12 cellular contexts compared by ENCODE assay signal in genomic region chr16:89009343-89010209, GRCh38. TPM values are rescaled to one million over a fixed set of nuclear protein-coding genes. Genes with fewer than 3 reads are reported as not detected.
DNase-seq lines count a peak whose midpoint lies in the region; ATAC-seq, FAIRE-seq and TF ChIP-seq lines count a peak whose summit lies in the region.
"Had no signal": no experiment of that assay in that cellular context is flagged by ENCODE, and none has a peak within 500 bp of the region (broad histone marks: within the 10 kb centered on the region; RNA-seq: fewer than 3 reads in every experiment).

No MANE protein-coding gene starts in this region.

- H3K9me3 Mint-ChIP-seq in activated naive CD4-positive, alpha-beta T cell treated with anti-CD3 and anti-CD28 coated beads, Interleukin-2, amount 10 ng/mL, durations not matched to agents 7 days and 5 days: peaks cover 8% of the 10 kb centered on the region

- POLR2A ChIA-PET in A549 (lab: Yijun Ruan, JAX): no interaction called here

- 26% methylated on average over 15 of the region's 17 CpGs for WGBS in A549 (ENCODE audit: missing lambda C conversion rate)

- no peak overlapping the region for H3K27ac Mint-ChIP-seq in activated naive CD4-positive, alpha-beta T cell treated with anti-CD3 and anti-CD28 coated beads, Interleukin-2, amount 10 ng/mL, durations not matched to agents 7 days and 5 days

- no peaks in the 10 kb centered on the region for H3K4me1 Mint-ChIP-seq in activated naive CD4-positive, alpha-beta T cell treated with anti-CD3 and anti-CD28 coated beads, Interleukin-2, amount 10 ng/mL, durations not matched to agents 7 days and 5 days

- ATAC-seq in A549 (no peak), left lung (peak; percentile 60), HG03097 (IDR thresholded peaks at IDR 0.05; ENCODE audit: low FRiP score, unreplicated experiment) (no peak), GM21717 (IDR thresholded peaks at IDR 0.05; ENCODE audit: unreplicated experiment) (no peak), GM21619 (IDR thresholded peaks at IDR 0.05; ENCODE audit: unreplicated experiment) (no peak)

- intact Hi-C loops in left lung (cut with DNase I): no loop called here

- H3K27ac ChIP-seq in A549: no peak overlapping the region
- H3K27ac ChIP-seq in left lung: no peak overlapping the region

- no peak for DNase-seq in A549 (ENCODE audit: low read depth in 1 of 2, low spot score in 1 of 2)
- peak; percentile 26 for DNase-seq in HT-29 (ENCODE audit: low spot score)
- DNase-seq in activated naive CD4-positive, alpha-beta T cell treated with anti-CD3 and anti-CD28 coated beads, Interleukin-2, amount 10 ng/mL, durations not matched to agents 7 days and 5 days: peak; percentile 71
- peak in 1 of 2 donors; percentile 48 for DNase-seq in left lung
- no peak for DNase-seq in NCI-H187 (lab: John Stamatoyannopoulos, UW)
- DNase-seq: Calu3, NCI-H2171 treated with DMSO at 0.1 percent for 48 hours had no signal

- no peaks in the 10 kb centered on the region for H3K36me3 Mint-ChIP-seq in activated naive CD4-positive, alpha-beta T cell treated with anti-CD3 and anti-CD28 coated beads, Interleukin-2, amount 10 ng/mL, durations not matched to agents 7 days and 5 days
- H3K36me3 Mint-ChIP-seq: brain had no signal

- H3K27me3 ChIP-seq in left lung: peaks cover 0 to 61% of the 10 kb centered on the region in 2 donors

- no peak overlapping the region for H3K4me3 ChIP-seq in A549
- no peak overlapping the region for H3K4me3 ChIP-seq in left lung

- TF ChIP-seq CTCF in A549 (IDR thresholded peaks at IDR 0.05): no peak
- TF ChIP-seq CTCF in left lung (IDR thresholded peaks at IDR 0.05): no peak

- TF ChIP-seq POLR2A in A549 (IDR thresholded peaks at IDR 0.05; ENCODE audit: low read length): no peak

- TF ChIP-seq RAD21 in A549 (conservative IDR thresholded peaks at IDR 0.05 in 1 of 2, IDR thresholded peaks at IDR 0.05 in 1 of 2): no peak

- FAIRE-seq in A549 (lab: Jason Lieb, UNC): no peak
- FAIRE-seq: TTC549 had no signal

- H3K9me3 ChIP-seq in A549 (no peaks in the 10 kb centered on the region), left lung (no peaks in the 10 kb centered on the region)

- CTCF ChIA-PET in A549 (lab: Yijun Ruan, JAX): interaction anchor here (1.1 kb wide), 1 partner anchor 15 kb away, joined by 3 read pairs; no protein-coding TSS in a partner anchor
- CTCF ChIA-PET in activated naive CD4-positive, alpha-beta T cell treated with anti-CD3 and anti-CD28 coated beads, Interleukin-2, amount 10 ng/mL, durations not matched to agents 7 days and 5 days (lab: Charles Lee): no interaction called here

- H3K4me3 Mint-ChIP-seq in activated naive CD4-positive, alpha-beta T cell treated with anti-CD3 and anti-CD28 coated beads, Interleukin-2, amount 10 ng/mL, durations not matched to agents 7 days and 5 days: no peak overlapping the region

- no peak overlapping the region for H3K4me2 ChIP-seq in A549

- no peak for TF ChIP-seq EP300 in A549 (IDR thresholded peaks at IDR 0.05)

- H3K4me1 ChIP-seq in A549 (no peaks in the 10 kb centered on the region), left lung (peaks cover 0 to 1% of the 10 kb centered on the region in 2 donors)

- peaks cover 36% of the 10 kb centered on the region for H3K27me3 Mint-ChIP-seq in activated naive CD4-positive, alpha-beta T cell treated with anti-CD3 and anti-CD28 coated beads, Interleukin-2, amount 10 ng/mL, durations not matched to agents 7 days and 5 days

- H3K36me3 ChIP-seq in left lung: no peaks in the 10 kb centered on the region

TF ChIP-seq in A549, 52 proteins besides CTCF, POLR2A, EP300 and RAD21:
- TF ChIP-seq BHLHE40 (IDR thresholded peaks at IDR 0.05; ENCODE audit: low read depth, low read length) (no peak), KDM5A (IDR thresholded peaks at IDR 0.05) (no peak), CBX8 (IDR thresholded peaks at IDR 0.05) (no peak), MAFK (IDR thresholded peaks at IDR 0.05; ENCODE audit: partially characterized antibody) (no peak), NR3C1 (IDR thresholded peaks at IDR 0.05) (no peak), ZSCAN20 (CRISPR knock-in tag; IDR thresholded peaks at IDR 0.05) (no peak), FOSL2 (IDR thresholded peaks at IDR 0.05) (no peak), FOSL2 (CRISPR knock-in tag; IDR thresholded peaks at IDR 0.05) (no peak), FOSB (CRISPR knock-in tag; IDR thresholded peaks at IDR 0.05) (no peak), HEYL (CRISPR knock-in tag; IDR thresholded peaks at IDR 0.05) (no peak), BCL3 (IDR thresholded peaks at IDR 0.05) (no peak), CBX2 (IDR thresholded peaks at IDR 0.05; ENCODE audit: borderline replicate concordance, low read depth) (no peak), EHMT2 (IDR thresholded peaks at IDR 0.05; ENCODE audit: low read depth) (peak; percentile 77), REST (IDR thresholded peaks at IDR 0.05) (peak; percentile 95)
- TF ChIP-seq, protein P1, sequence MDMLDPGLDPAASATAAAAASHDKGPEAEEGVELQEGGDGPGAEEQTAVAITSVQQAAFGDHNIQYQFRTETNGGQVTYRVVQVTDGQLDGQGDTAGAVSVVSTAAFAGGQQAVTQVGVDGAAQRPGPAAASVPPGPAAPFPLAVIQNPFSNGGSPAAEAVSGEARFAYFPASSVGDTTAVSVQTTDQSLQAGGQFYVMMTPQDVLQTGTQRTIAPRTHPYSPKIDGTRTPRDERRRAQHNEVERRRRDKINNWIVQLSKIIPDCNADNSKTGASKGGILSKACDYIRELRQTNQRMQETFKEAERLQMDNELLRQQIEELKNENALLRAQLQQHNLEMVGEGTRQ (IDR thresholded peaks at IDR 0.05): no peak
TF ChIP-seq in A549: peak in this region for 2.

RNA-seq across cellular contexts. Expression of gene CBFA2T3, which starts 32.6 kb away (rescaled TPM):
- polyA plus RNA-seq in A549 (2011; rRNA removed): not detected in 2 replicates
- polyA plus RNA-seq in A549 (2012; cell fraction: cytosol; rRNA removed): 0.03 TPM in 2 replicates
- polyA plus RNA-seq in A549 (2012; cell fraction: nucleus; rRNA removed): 0.12 and 0.22 TPM in 2 replicates
- 0.05 to 0.34 TPM (median 0.08 TPM) in 3 replicates for polyA plus RNA-seq in A549 (2017; fragmentation: RNase III; extraction: RNeasy Plus Mini Kit Qiagen cat#74134 plus additional on column Dnase treatment)
- polyA minus RNA-seq in A549 (2011; rRNA and poly(A)+ RNA removed): not detected in 2 replicates
- total RNA-seq in HT-29 (2014; rRNA removed; shearing (Covaris generic)): 0.03 TPM in 1 of 2 replicates, not detected in the other
- 10 to 100 TPM in 1 of 2 donors, 1 to 10 TPM in 1; 8.9 to 10.4 TPM for total RNA-seq in left lung
- total RNA-seq: Calu3 had no signal

Comparison
In these comparisons a context has a peak if more than half of its experiments do, and no peak if none do; other contexts are left out.
1. DNase-seq: peak in HT-29 (single experiment) and activated naive CD4-positive, alpha-beta T cell treated with anti-CD3 and anti-CD28 coated beads, Interleukin-2, amount 10 ng/mL, durations not matched to agents 7 days and 5 days (single experiment); none in A549 (0 of 2) and NCI-H187 (0 of 2).